ENCODE assay signal across 1 cellular context in genomic region chr22:46561435-46561905, GRCh38.
TF ChIP-seq lines count a peak whose summit lies in the region.

No MANE protein-coding gene starts in this region.

TF ChIP-seq in HepG2, 621 proteins besides CTCF, POLR2A, EP300 and RAD21 (continued from another document and continues in another):
- TF ChIP-seq ZBTB40 (IDR thresholded peaks at IDR 0.05) (no peak), ZBTB40 (CRISPR knock-in tag; IDR thresholded peaks at IDR 0.05) (no peak), ZBTB7A (CRISPR knock-in tag; IDR thresholded peaks at IDR 0.05) (no peak), ZSCAN29 (CRISPR knock-in tag; conservative IDR thresholded peaks at IDR 0.05) (no peak), FOXK1 (CRISPR knock-in tag; IDR thresholded peaks at IDR 0.05; ENCODE audit: borderline replicate concordance, low read depth) (peak; percentile 28; the same call in 1 of the 2 replicates), NRL (CRISPR knock-in tag; IDR thresholded peaks at IDR 0.05; ENCODE audit: borderline replicate concordance) (no peak), SNRNP70 (IDR thresholded peaks at IDR 0.05; ENCODE audit: low read depth, low read length) (no peak), POLR2G (IDR thresholded peaks at IDR 0.05; ENCODE audit: low read depth, low read length) (peak; percentile 48; the same call in 1 of the 2 replicates), SALL1 (CRISPR knock-in tag; IDR thresholded peaks at IDR 0.05) (peak; percentile 47; the same call in 1 of the 2 replicates), TFDP1 (CRISPR knock-in tag; IDR thresholded peaks at IDR 0.05; ENCODE audit: borderline replicate concordance) (no peak), UBTF (CRISPR knock-in tag; IDR thresholded peaks at IDR 0.05) (no peak), ZFYVE20 (CRISPR knock-in tag; IDR thresholded peaks at IDR 0.05; ENCODE audit: borderline replicate concordance, low read depth) (no peak), FOXP4 (CRISPR knock-in tag; IDR thresholded peaks at IDR 0.05) (no peak), RORA (CRISPR knock-in tag; IDR thresholded peaks at IDR 0.05) (no peak), SAP130 (CRISPR knock-in tag; IDR thresholded peaks at IDR 0.05; ENCODE audit: low read depth) (peak; percentile 50; the same call in 1 of the 2 replicates), SP2 (CRISPR knock-in tag; IDR thresholded peaks at IDR 0.05) (no peak), ARID4A (CRISPR knock-in tag; IDR thresholded peaks at IDR 0.05; ENCODE audit: borderline replicate concordance) (peak; percentile 50; the same call in 1 of the 2 replicates), ZNF563 (CRISPR knock-in tag; IDR thresholded peaks at IDR 0.05) (no peak), SNAPC2 (CRISPR knock-in tag; IDR thresholded peaks at IDR 0.05) (no peak), NFYB (CRISPR knock-in tag; IDR thresholded peaks at IDR 0.05) (peak; percentile 76), SIN3B (IDR thresholded peaks at IDR 0.05; ENCODE audit: low read length) (peak; percentile 85), HDAC2 (CRISPR knock-in tag; IDR thresholded peaks at IDR 0.05) (0 out of 2 replicates have a peak, but pooled peaks have one; percentile 21), ZNF556 (CRISPR knock-in tag; IDR thresholded peaks at IDR 0.05; ENCODE audit: borderline replicate concordance) (no peak), ZNF788 (CRISPR knock-in tag; IDR thresholded peaks at IDR 0.05; ENCODE audit: borderline replicate concordance) (no peak), DRAP1 (CRISPR knock-in tag; IDR thresholded peaks at IDR 0.05) (peak; percentile 21; the same call in 1 of the 2 replicates), ELF1 (CRISPR knock-in tag; IDR thresholded peaks at IDR 0.05) (peak; percentile 37; the same call in 1 of the 2 replicates), YY1 (IDR thresholded peaks at IDR 0.05; ENCODE audit: insufficient read depth, insufficient replicate concordance, low read depth, low read length) (peak; percentile 88), ZFX (CRISPR knock-in tag; IDR thresholded peaks at IDR 0.05; ENCODE audit: low read depth) (0 out of 2 replicates have a peak, but pooled peaks have one; percentile 35), MTF1 (CRISPR knock-in tag; IDR thresholded peaks at IDR 0.05) (no peak), BHLHE40 (IDR thresholded peaks at IDR 0.05; ENCODE audit: low read length) (peak; percentile 76), GTF2F1 (IDR thresholded peaks at IDR 0.05; ENCODE audit: low read length) (peak; percentile 64; the same call in 1 of the 2 replicates), PHF20 (CRISPR knock-in tag; IDR thresholded peaks at IDR 0.05) (peak; percentile 89), MTA3 (CRISPR knock-in tag; IDR thresholded peaks at IDR 0.05) (no peak), KLF15 (CRISPR knock-in tag; IDR thresholded peaks at IDR 0.05; ENCODE audit: borderline replicate concordance) (no peak), USF2 (IDR thresholded peaks at IDR 0.05; ENCODE audit: low read depth, low read length) (peak; percentile 99), USF2 (CRISPR knock-in tag; IDR thresholded peaks at IDR 0.05; ENCODE audit: borderline replicate concordance) (peak; percentile 90; the same call in 1 of the 2 replicates), KAT2B (IDR thresholded peaks at IDR 0.05; ENCODE audit: borderline replicate concordance, low read depth, low read length) (no peak)
